In genomic region chr11:57306156-57306876, GRCh38 we compare ENCODE assay signal across 1 cellular context.
TF ChIP-seq lines count a peak whose summit lies in the region.

No MANE protein-coding gene starts in this region.

TF ChIP-seq in GM12891, 5 proteins besides CTCF, POLR2A, EP300 and RAD21:
- no peak for TF ChIP-seq POLR2AphosphoS5 (IDR thresholded peaks at IDR 0.05; ENCODE audit: low read depth, low read length)
TF ChIP-seq in GM12891: peak in this region for 0.
